Comparison of ENCODE assay signal across 8 cellular contexts in genomic region chr1:154891452-154891851, GRCh38. TPM values are rescaled to one million over a fixed set of nuclear protein-coding genes. Genes with fewer than 3 reads are reported as not detected.
"Had no signal": no experiment of that assay in that cellular context is flagged by ENCODE, and none has a peak within 500 bp of the region (broad histone marks: within the 10 kb centered on the region; RNA-seq: fewer than 3 reads in every experiment).

No MANE protein-coding gene starts in this region.

- H3K9me3 Mint-ChIP-seq: GM23338 had no signal

- H3K27ac Mint-ChIP-seq: GM23338, H9 had no signal

- H3K4me3 Mint-ChIP-seq: GM23338, H9 had no signal

- DNase-seq: H9, HCEC 1CT, IMR-90 had no signal

- H3K4me2 ChIP-seq: GM23338 had no signal

- H2AFZ ChIP-seq: GM23338 had no signal

- FAIRE-seq: H1, H54, HTR-8/SVneo had no signal

- ATAC-seq: GM23338 had no signal

- H3K4me1 Mint-ChIP-seq: H9 had no signal

- H3K4me3 ChIP-seq: GM23338 had no signal

RNA-seq across cellular contexts. Expression of gene KCNN3, which starts 21.4 kb away (rescaled TPM):
- total RNA-seq: HT-29, IMR-90 had no signal
